In the genomic region with DNA sequence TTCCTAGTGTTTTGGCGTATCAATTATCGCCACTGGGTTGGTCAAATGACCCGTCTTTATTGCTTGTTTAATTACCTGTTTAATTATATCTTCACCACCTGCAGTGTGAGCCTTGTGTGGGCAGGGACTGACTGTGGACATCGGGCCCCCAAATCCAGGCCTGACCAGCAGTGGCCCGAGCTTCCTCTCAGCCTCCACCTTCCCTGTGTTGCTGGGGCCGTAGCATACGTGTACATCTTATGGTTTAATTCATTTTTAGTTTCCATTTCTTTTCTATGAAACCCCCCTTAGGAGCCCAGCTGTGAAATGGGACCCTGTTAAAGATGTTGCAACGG, we compare ENCODE assay signal across 1 cellular context.
TF ChIP-seq lines count a peak whose summit lies in the region.

No MANE protein-coding gene starts in this region.

TF ChIP-seq in HepG2, 621 proteins besides CTCF, POLR2A, EP300 and RAD21:
- TF ChIP-seq, protein P1, sequence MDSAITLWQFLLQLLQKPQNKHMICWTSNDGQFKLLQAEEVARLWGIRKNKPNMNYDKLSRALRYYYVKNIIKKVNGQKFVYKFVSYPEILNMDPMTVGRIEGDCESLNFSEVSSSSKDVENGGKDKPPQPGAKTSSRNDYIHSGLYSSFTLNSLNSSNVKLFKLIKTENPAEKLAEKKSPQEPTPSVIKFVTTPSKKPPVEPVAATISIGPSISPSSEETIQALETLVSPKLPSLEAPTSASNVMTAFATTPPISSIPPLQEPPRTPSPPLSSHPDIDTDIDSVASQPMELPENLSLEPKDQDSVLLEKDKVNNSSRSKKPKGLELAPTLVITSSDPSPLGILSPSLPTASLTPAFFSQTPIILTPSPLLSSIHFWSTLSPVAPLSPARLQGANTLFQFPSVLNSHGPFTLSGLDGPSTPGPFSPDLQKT (CRISPR knock-in tag; IDR thresholded peaks at IDR 0.05; ENCODE audit: borderline replicate concordance), result no peak
- no peak for TF ChIP-seq SATB2 (CRISPR knock-in tag; IDR thresholded peaks at IDR 0.05)
- no peak for TF ChIP-seq ZZZ3 (CRISPR knock-in tag; IDR thresholded peaks at IDR 0.05; ENCODE audit: borderline replicate concordance)
- TF ChIP-seq TEAD3 (CRISPR knock-in tag; optimal IDR thresholded peaks at IDR 0.05; ENCODE audit: borderline replicate concordance), result no peak
- TF ChIP-seq, protein P2, sequence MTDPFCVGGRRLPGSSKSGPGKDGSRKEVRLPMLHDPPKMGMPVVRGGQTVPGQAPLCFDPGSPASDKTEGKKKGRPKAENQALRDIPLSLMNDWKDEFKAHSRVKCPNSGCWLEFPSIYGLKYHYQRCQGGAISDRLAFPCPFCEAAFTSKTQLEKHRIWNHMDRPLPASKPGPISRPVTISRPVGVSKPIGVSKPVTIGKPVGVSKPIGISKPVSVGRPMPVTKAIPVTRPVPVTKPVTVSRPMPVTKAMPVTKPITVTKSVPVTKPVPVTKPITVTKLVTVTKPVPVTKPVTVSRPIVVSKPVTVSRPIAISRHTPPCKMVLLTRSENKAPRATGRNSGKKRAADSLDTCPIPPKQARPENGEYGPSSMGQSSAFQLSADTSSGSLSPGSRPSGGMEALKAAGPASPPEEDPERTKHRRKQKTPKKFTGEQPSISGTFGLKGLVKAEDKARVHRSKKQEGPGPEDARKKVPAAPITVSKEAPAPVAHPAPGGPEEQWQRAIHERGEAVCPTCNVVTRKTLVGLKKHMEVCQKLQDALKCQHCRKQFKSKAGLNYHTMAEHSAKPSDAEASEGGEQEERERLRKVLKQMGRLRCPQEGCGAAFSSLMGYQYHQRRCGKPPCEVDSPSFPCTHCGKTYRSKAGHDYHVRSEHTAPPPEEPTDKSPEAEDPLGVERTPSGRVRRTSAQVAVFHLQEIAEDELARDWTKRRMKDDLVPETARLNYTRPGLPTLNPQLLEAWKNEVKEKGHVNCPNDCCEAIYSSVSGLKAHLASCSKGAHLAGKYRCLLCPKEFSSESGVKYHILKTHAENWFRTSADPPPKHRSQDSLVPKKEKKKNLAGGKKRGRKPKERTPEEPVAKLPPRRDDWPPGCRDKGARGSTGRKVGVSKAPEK (CRISPR knock-in tag; IDR thresholded peaks at IDR 0.05; ENCODE audit: borderline replicate concordance), result 0 out of 2 replicates have a peak, but pooled peaks have one; percentile 44
TF ChIP-seq in HepG2: peak in this region for 1.
